ENCODE assay signal across 18 cellular contexts in genomic region chr4:155805016-155805415, GRCh38. TPM values are rescaled to one million over a fixed set of nuclear protein-coding genes. Genes with fewer than 3 reads are reported as not detected.
A peak's percentile ranks its signal among the peaks of the same experiment; 100 is the strongest.
DNase-seq lines count a peak whose midpoint lies in the region; ATAC-seq and TF ChIP-seq lines count a peak whose summit lies in the region.
"Had no signal": no experiment of that assay in that cellular context is flagged by ENCODE, and none has a peak within 500 bp of the region (broad histone marks: within the 10 kb centered on the region; RNA-seq: fewer than 3 reads in every experiment).

No MANE protein-coding gene starts in this region.

- H3K36me3 Mint-ChIP-seq in MCF 10A (ENCODE audit: insufficient read depth, unreplicated experiment) (no peaks in the 10 kb centered on the region), chondrocyte (ENCODE audit: low read depth) (peaks cover 12% of the 10 kb centered on the region)
- no peaks in the 10 kb centered on the region for H3K36me3 Mint-ChIP-seq in activated T-cell treated with anti-CD3 and anti-CD28 coated beads, Interleukin-2, amount 50 U/mL, for 4 hours (ENCODE audit: insufficient read depth)
- H3K36me3 Mint-ChIP-seq in activated CD8-positive, alpha-beta T cell treated with anti-CD3 and anti-CD28 coated beads for 36 hours (ENCODE audit: low read depth): no peaks in the 10 kb centered on the region

- no peak overlapping the region for H3K9ac ChIP-seq in mammary epithelial cell (ENCODE audit: insufficient read depth, low read length)

- H4K20me1 ChIP-seq in mammary epithelial cell (ENCODE audit: insufficient read depth, low read length): no peaks in the 10 kb centered on the region

- dilution Hi-C loops in mammary epithelial cell (cut with HindIII; ENCODE audit: low sequenced_read_pairs): no loop called here

- H3K4me1 ChIP-seq in mammary epithelial cell (ENCODE audit: insufficient read depth, low read length) (no peaks in the 10 kb centered on the region), muscle layer of duodenum (ENCODE audit: control insufficient read depth in 1 of 2, insufficient read depth in 2 of 2, low read length in 2 of 2) (peaks cover 0 to 10% of the 10 kb centered on the region in 2 donors)

- no peak overlapping the region for H3K4me2 ChIP-seq in mammary epithelial cell (ENCODE audit: insufficient read depth, low read depth, low read length)

- H3K27ac Mint-ChIP-seq in MCF 10A (ENCODE audit: low read depth, unreplicated experiment) (peak overlapping the region; percentile 59), chondrocyte (ENCODE audit: unreplicated experiment) (peak overlapping the region; percentile 70)
- no peak overlapping the region for H3K27ac Mint-ChIP-seq in activated CD8-positive, alpha-beta T cell treated with anti-CD3 and anti-CD28 coated beads for 36 hours
- H3K27ac Mint-ChIP-seq: activated CD4-positive, alpha-beta T cell treated with anti-CD3 and anti-CD28 coated beads, Interleukin-2, amount 10 ng/mL, durations not matched to agents 24 days and 14 days had no signal

- no peak overlapping the region for H3K4me3 ChIP-seq in mammary epithelial cell (replicated peaks in 1 of 3; ENCODE audit: insufficient read depth in 1 of 3, low read depth in 2 of 3, low read length in 3 of 3)
- H3K4me3 ChIP-seq in muscle layer of duodenum (ENCODE audit: low read depth in 1 of 2, low read length in 2 of 2): no peak overlapping the region

- H3K27ac ChIP-seq in mammary epithelial cell (ENCODE audit: insufficient read depth, low read depth, low read length) (no peak overlapping the region), muscle layer of duodenum (ENCODE audit: low read length) (peak overlapping the region; percentile 76)
- H3K27ac ChIP-seq: C4-2B had no signal

- TF ChIP-seq CTCF in MCF 10A (IDR thresholded peaks at IDR 0.05; ENCODE audit: unreplicated experiment) (no peak), mammary epithelial cell (conservative IDR thresholded peaks at IDR 0.05 in 1 of 2, IDR thresholded peaks at IDR 0.05 in 1 of 2; ENCODE audit: extremely low read depth in 1 of 2, insufficient read depth in 1 of 2, low read depth in 1 of 2, low read length in 2 of 2) (no peak), chondrocyte (IDR thresholded peaks at IDR 0.05) (no peak)
- TF ChIP-seq CTCF in activated CD8-positive, alpha-beta T cell treated with anti-CD3 and anti-CD28 coated beads for 36 hours (IDR thresholded peaks at IDR 0.05): no peak

- intact Hi-C loops in MCF 10A (cut with micrococcal nuclease): no loop called here
- intact Hi-C loops in mammary epithelial cell (cut with micrococcal nuclease): no loop called here
- intact Hi-C loops in Right ventricle myocardium inferior (cut with DNase I): no loop called here
- intact Hi-C loops in activated CD8-positive, alpha-beta T cell treated with anti-CD3 and anti-CD28 coated beads for 36 hours (cut with micrococcal nuclease): no loop called here

- H3K79me2 ChIP-seq in mammary epithelial cell (ENCODE audit: insufficient read depth, low read length): no peaks in the 10 kb centered on the region

- H3K36me3 ChIP-seq in mammary epithelial cell (ENCODE audit: insufficient read depth, low read length): no peaks in the 10 kb centered on the region
- peaks cover 4 to 5% of the 10 kb centered on the region in 2 donors for H3K36me3 ChIP-seq in muscle layer of duodenum (ENCODE audit: control insufficient read depth in 1 of 2, insufficient read depth in 2 of 2, low read length in 2 of 2)

- H3K9me3 Mint-ChIP-seq in MCF 10A (ENCODE audit: unreplicated experiment) (no peaks in the 10 kb centered on the region), chondrocyte (ENCODE audit: low read depth) (no peaks in the 10 kb centered on the region)
- no peaks in the 10 kb centered on the region for H3K9me3 Mint-ChIP-seq in activated T-cell treated with anti-CD3 and anti-CD28 coated beads, Interleukin-2, amount 50 U/mL, for 4 hours
- H3K9me3 Mint-ChIP-seq in activated CD8-positive, alpha-beta T cell treated with anti-CD3 and anti-CD28 coated beads for 36 hours: no peaks in the 10 kb centered on the region
- H3K9me3 Mint-ChIP-seq: activated CD4-positive, alpha-beta T cell treated with anti-CD3 and anti-CD28 coated beads, Interleukin-2, amount 10 ng/mL, durations not matched to agents 24 days and 14 days had no signal

- CTCF ChIA-PET in MCF 10A (lab: Yijun Ruan, JAX) (no interaction called here), mammary epithelial cell (lab: Charles Lee; ENCODE audit: low non-redundant PET) (no interaction called here)
- CTCF ChIA-PET in activated CD8-positive, alpha-beta T cell treated with anti-CD3 and anti-CD28 coated beads for 36 hours (lab: Charles Lee): interaction anchor here (1.1 kb wide), 1 partner anchor 148 kb away, joined by 4 read pairs; the partner anchor contains the start of gene CTSO

- 78% methylated on average over 1 of the region's 1 CpG for WGBS in mammary epithelial cell (ENCODE audit: low coverage, missing lambda C conversion rate)

- H3K9me3 ChIP-seq in mammary epithelial cell (replicated peaks; ENCODE audit: insufficient read depth, low read length) (no peaks in the 10 kb centered on the region), muscle layer of duodenum (ENCODE audit: control insufficient read depth in 1 of 2, low read length in 2 of 2) (no peaks in the 10 kb centered on the region)

- DNase-seq in MCF 10A (ENCODE audit: unreplicated experiment) (peak; percentile 30), mammary epithelial cell (no peak), chondrocyte (ENCODE audit: low spot score) (no peak), NCI-H1105 treated with DMSO at 0.1 percent for 48 hours (lab: John Stamatoyannopoulos, UW) (no peak), Right ventricle myocardium inferior (ENCODE audit: missing footprints) (no peak)
- DNase-seq in activated T-cell treated with anti-CD3 and anti-CD28 coated beads, Interleukin-2, amount 50 U/mL, for 4 hours: no peak
- no peak for DNase-seq in activated CD8-positive, alpha-beta T cell treated with anti-CD3 and anti-CD28 coated beads for 36 hours
- DNase-seq: 8988T; activated CD4-positive, alpha-beta T cell treated with anti-CD3 and anti-CD28 coated beads, Interleukin-2, amount 10 ng/mL, durations not matched to agents 24 days and 14 days; activated CD8-positive, alpha-beta memory T cell treated with anti-CD3 and anti-CD28 coated beads, Interleukin-2, amount 50 U/mL, for 48 hours; activated gamma-delta T cell; DMS 273 treated with DMSO at 0.1 percent for 48 hours; glutamatergic neuron; NCI-H187; RPMI8226; small intestine had no signal

- in situ Hi-C loops in mammary epithelial cell (cut with MboI; ENCODE audit: low sequenced_read_pairs in 2 of 2): no loop called here

- ATAC-seq in Right ventricle myocardium inferior: no peak
- no peak for ATAC-seq in activated T-cell treated with anti-CD3 and anti-CD28 coated beads, Interleukin-2, amount 50 U/mL, for 4 hours
- ATAC-seq in activated CD8-positive, alpha-beta T cell treated with anti-CD3 and anti-CD28 coated beads for 36 hours: no peak

- H3K27me3 ChIP-seq in mammary epithelial cell (ENCODE audit: insufficient read depth, low read length) (no peaks in the 10 kb centered on the region), muscle layer of duodenum (ENCODE audit: low read depth, low read length) (no peaks in the 10 kb centered on the region)

- H3K4me3 Mint-ChIP-seq in MCF 10A (ENCODE audit: unreplicated experiment): no peak overlapping the region
- no peak overlapping the region for H3K4me3 Mint-ChIP-seq in chondrocyte (ENCODE audit: unreplicated experiment)
- no peak overlapping the region for H3K4me3 Mint-ChIP-seq in activated T-cell treated with anti-CD3 and anti-CD28 coated beads, Interleukin-2, amount 50 U/mL, for 4 hours
- no peak overlapping the region for H3K4me3 Mint-ChIP-seq in activated CD8-positive, alpha-beta T cell treated with anti-CD3 and anti-CD28 coated beads for 36 hours
- H3K4me3 Mint-ChIP-seq: activated CD4-positive, alpha-beta T cell treated with anti-CD3 and anti-CD28 coated beads, Interleukin-2, amount 10 ng/mL, durations not matched to agents 24 days and 14 days had no signal

- H3K27me3 Mint-ChIP-seq in MCF 10A (ENCODE audit: insufficient read depth, unreplicated experiment) (no peaks in the 10 kb centered on the region), chondrocyte (ENCODE audit: low read depth) (no peaks in the 10 kb centered on the region)
- H3K27me3 Mint-ChIP-seq in activated T-cell treated with anti-CD3 and anti-CD28 coated beads, Interleukin-2, amount 50 U/mL, for 4 hours (ENCODE audit: low read depth): peaks cover 2% of the 10 kb centered on the region
- H3K27me3 Mint-ChIP-seq in activated CD8-positive, alpha-beta T cell treated with anti-CD3 and anti-CD28 coated beads for 36 hours: no peaks in the 10 kb centered on the region
- H3K27me3 Mint-ChIP-seq: activated CD4-positive, alpha-beta T cell treated with anti-CD3 and anti-CD28 coated beads, Interleukin-2, amount 10 ng/mL, durations not matched to agents 24 days and 14 days had no signal

- POLR2A ChIA-PET in MCF 10A (lab: Yijun Ruan, JAX): interaction anchor here (0.6 kb wide), 1 partner anchor 40 kb away, joined by 4 read pairs; no protein-coding TSS in a partner anchor
- POLR2A ChIA-PET in activated CD8-positive, alpha-beta T cell treated with anti-CD3 and anti-CD28 coated beads for 36 hours (lab: Charles Lee): no interaction called here

- H2AFZ ChIP-seq in mammary epithelial cell (ENCODE audit: low read depth, low read length): no peak overlapping the region

- BruUV-seq in MCF 10A (replicated peaks; lab: Mats Ljungman, UMichigan) (no TSS peak), mammary epithelial cell (replicated peaks; lab: Mats Ljungman, UMichigan) (no TSS peak)

- H3K4me1 Mint-ChIP-seq in MCF 10A (ENCODE audit: insufficient read depth, unreplicated experiment) (peaks cover 12% of the 10 kb centered on the region), chondrocyte (ENCODE audit: low read depth) (peaks cover 33% of the 10 kb centered on the region)
- H3K4me1 Mint-ChIP-seq in activated T-cell treated with anti-CD3 and anti-CD28 coated beads, Interleukin-2, amount 50 U/mL, for 4 hours (ENCODE audit: low read depth): no peaks in the 10 kb centered on the region
- peaks cover 2% of the 10 kb centered on the region for H3K4me1 Mint-ChIP-seq in activated CD8-positive, alpha-beta T cell treated with anti-CD3 and anti-CD28 coated beads for 36 hours (ENCODE audit: low read depth)
- H3K4me1 Mint-ChIP-seq: activated CD4-positive, alpha-beta T cell treated with anti-CD3 and anti-CD28 coated beads, Interleukin-2, amount 10 ng/mL, durations not matched to agents 24 days and 14 days had no signal

RNA-seq across cellular contexts. Expression of gene GUCY1B1, which starts 46.2 kb away (rescaled TPM):
- total RNA-seq in MCF 10A (2022) (0.34 TPM in 1 of 2 replicates, not detected in the other), mammary epithelial cell (1 to 10 TPM in 1 of 2 donors, under 1 TPM in 1; 0.33 to 4.0 TPM), chondrocyte (13.7 to 21.5 TPM (median 20.5 TPM) in 3 replicates), Right ventricle myocardium inferior (32.6 TPM)
- 0.77 TPM for polyA plus RNA-seq in mammary epithelial cell
- polyA minus RNA-seq in mammary epithelial cell: 0.93 TPM
- total RNA-seq in activated T-cell treated with anti-CD3 and anti-CD28 coated beads, Interleukin-2, amount 50 U/mL, for 4 hours: under 1 TPM; 0.14 to 0.55 (median 0.51) TPM
- total RNA-seq in activated CD8-positive, alpha-beta T cell treated with anti-CD3 and anti-CD28 coated beads for 36 hours: under 1 TPM; 0.16 to 0.27 TPM
